In genomic region chr22:31846161-31847115, GRCh38 we compare ENCODE assay signal across 10 cellular contexts.
DNase-seq lines count a peak whose midpoint lies in the region; ATAC-seq and TF ChIP-seq lines count a peak whose summit lies in the region.
"Had no signal": no experiment of that assay in that cellular context is flagged by ENCODE, and none has a peak within 500 bp of the region (broad histone marks: within the 10 kb centered on the region; RNA-seq: fewer than 3 reads in every experiment).

No MANE protein-coding gene starts in this region.

- no peak overlapping the region for H3K4me2 ChIP-seq in GM23338

- H3K4me3 Mint-ChIP-seq in Calu3 (ENCODE audit: low read depth, unreplicated experiment), result no peak overlapping the region
- H3K4me3 Mint-ChIP-seq in GM23338, result no peak overlapping the region
- H3K4me3 Mint-ChIP-seq: naive B cell; T-helper 1 cell treated with Interleukin-12 subunit alpha and Interleukin-12 subunit beta and Interleukin-4 antibody, amounts not matched to agents 30 μg/mL and 1 μg/mL, for 36 hours had no signal

- no peaks in the 10 kb centered on the region for H4K20me1 ChIP-seq in GM23338 (replicated peaks; ENCODE audit: insufficient read depth)

- H3K4me1 ChIP-seq in GM23338 (ENCODE audit: insufficient read depth) (no peaks in the 10 kb centered on the region), ascending aorta (no peaks in the 10 kb centered on the region)

- TF ChIP-seq CTCF in Calu3 (IDR thresholded peaks at IDR 0.05; ENCODE audit: unreplicated experiment), result no peak
- TF ChIP-seq CTCF in GM23338 (conservative IDR thresholded peaks at IDR 0.05; ENCODE audit: low read depth in 2 of 2), result peak; percentile 33 to 42; a peak in 3 of 4 replicates
- peak; percentile 58 for TF ChIP-seq CTCF in WERI-Rb-1 (IDR thresholded peaks at IDR 0.05; ENCODE audit: low read depth, low read length)
- no peak for TF ChIP-seq CTCF in ascending aorta (IDR thresholded peaks at IDR 0.05)

- no peaks in the 10 kb centered on the region for H3K9me3 Mint-ChIP-seq in Calu3 (ENCODE audit: low read depth, unreplicated experiment)
- peaks cover 21% of the 10 kb centered on the region for H3K9me3 Mint-ChIP-seq in GM23338
- H3K9me3 Mint-ChIP-seq: naive B cell; T-helper 1 cell treated with Interleukin-12 subunit alpha and Interleukin-12 subunit beta and Interleukin-4 antibody, amounts not matched to agents 30 μg/mL and 1 μg/mL, for 36 hours had no signal

- CTCF ChIA-PET in Calu3 (lab: Charles Lee), result interaction anchor here (0.6 kb wide), 1 partner anchor 8 kb away, joined by 3 read pairs; no protein-coding TSS in a partner anchor

- no peaks in the 10 kb centered on the region for H3K27me3 Mint-ChIP-seq in Calu3 (ENCODE audit: unreplicated experiment)
- no peaks in the 10 kb centered on the region for H3K27me3 Mint-ChIP-seq in GM23338 (ENCODE audit: insufficient read depth, low read depth, poor library complexity)
- H3K27me3 Mint-ChIP-seq: naive B cell had no signal

- H3K27ac Mint-ChIP-seq in Calu3 (ENCODE audit: unreplicated experiment) (no peak overlapping the region), GM23338 (no peak overlapping the region)
- H3K27ac Mint-ChIP-seq: T-helper 1 cell treated with Interleukin-12 subunit alpha and Interleukin-12 subunit beta and Interleukin-4 antibody, amounts not matched to agents 30 μg/mL and 1 μg/mL, for 36 hours had no signal

- H3K27ac ChIP-seq in GM23338 (ENCODE audit: low read depth), result no peak overlapping the region
- H3K27ac ChIP-seq in WERI-Rb-1, result no peak overlapping the region
- no peak overlapping the region for H3K27ac ChIP-seq in ascending aorta

- peak; percentile 13 for DNase-seq in Calu3
- peak; percentile 49 for DNase-seq in GM23338 (ENCODE audit: low spot score)
- peak; percentile 19 for DNase-seq in WERI-Rb-1
- DNase-seq in iris pigment epithelial cell (ENCODE audit: low read depth), result peak; percentile 83
- no peak for DNase-seq in NCI-H2029 treated with DMSO at 0.1 percent for 48 hours (lab: John Stamatoyannopoulos, UW)
- DNase-seq in Right ventricle myocardium inferior (ENCODE audit: missing footprints), result no peak
- DNase-seq in ascending aorta (ENCODE audit: low spot score in 2 of 2), result no peak
- DNase-seq: naive B cell had no signal

- intact Hi-C loops in Calu3 (cut with micrococcal nuclease; ENCODE audit: unreplicated experiment) (no loop called here), Right ventricle myocardium inferior (cut with DNase I) (no loop called here), ascending aorta (cut with DNase I) (no loop called here)

- H3K9me3 ChIP-seq in WERI-Rb-1 (ENCODE audit: severe bottlenecking), result no peaks in the 10 kb centered on the region
- H3K9me3 ChIP-seq in ascending aorta, result no peaks in the 10 kb centered on the region

- no peaks in the 10 kb centered on the region for H3F3A ChIP-seq in GM23338 (replicated peaks; ENCODE audit: low read depth)

- ATAC-seq in GM23338 (peak; percentile 72), HG02759 (IDR thresholded peaks at IDR 0.05; ENCODE audit: unreplicated experiment) (no peak), Right ventricle myocardium inferior (no peak)

- no peaks in the 10 kb centered on the region for H3K9me2 ChIP-seq in GM23338 (ENCODE audit: insufficient read depth)

- H3K36me3 ChIP-seq in GM23338 (ENCODE audit: insufficient read depth) (peaks cover 16% of the 10 kb centered on the region), WERI-Rb-1 (peaks cover 58% of the 10 kb centered on the region), ascending aorta (peaks cover 59 to 95% of the 10 kb centered on the region in 2 donors)

- H3K79me2 ChIP-seq in GM23338 (replicated peaks; ENCODE audit: insufficient read depth), result no peaks in the 10 kb centered on the region

- H3K27me3 ChIP-seq in GM23338 (ENCODE audit: insufficient read depth) (no peaks in the 10 kb centered on the region), WERI-Rb-1 (ENCODE audit: insufficient read depth, low read depth, severe bottlenecking) (no peaks in the 10 kb centered on the region), ascending aorta (no peaks in the 10 kb centered on the region)

- H3K36me3 Mint-ChIP-seq in Calu3 (ENCODE audit: insufficient read depth, unreplicated experiment) (peaks cover 22% of the 10 kb centered on the region), GM23338 (ENCODE audit: low read depth) (peaks cover 55% of the 10 kb centered on the region)

- no TSS peak for BruUV-seq in Calu3 (replicated peaks; lab: Mats Ljungman, UMichigan)

- H3K4me1 Mint-ChIP-seq in Calu3 (ENCODE audit: low read depth, unreplicated experiment), result no peaks in the 10 kb centered on the region
- H3K4me1 Mint-ChIP-seq in GM23338, result peaks cover 2% of the 10 kb centered on the region; the same call in 1 of the 3 replicates
- H3K4me1 Mint-ChIP-seq: naive B cell had no signal

- no peak overlapping the region for H3K4me3 ChIP-seq in GM23338
- H3K4me3 ChIP-seq in WERI-Rb-1 (ENCODE audit: low read depth, low read length), result no peak overlapping the region
- H3K4me3 ChIP-seq in ascending aorta, result no peak overlapping the region

- H2AFZ ChIP-seq in GM23338, result no peak overlapping the region

TF ChIP-seq in GM23338, 12 proteins besides CTCF, POLR2A, EP300 and RAD21:
- no peak for TF ChIP-seq NANOG (IDR thresholded peaks at IDR 0.05; ENCODE audit: borderline replicate concordance)
- TF ChIP-seq EZH2phosphoT487 (IDR thresholded peaks at IDR 0.05; ENCODE audit: unreplicated experiment), result no peak
- no peak for TF ChIP-seq REST (IDR thresholded peaks at IDR 0.05; ENCODE audit: unreplicated experiment)
- no peak for TF ChIP-seq EZH2 (IDR thresholded peaks at IDR 0.05; ENCODE audit: low read depth, unreplicated experiment)
- no peak for TF ChIP-seq STAT1 (IDR thresholded peaks at IDR 0.05; ENCODE audit: unreplicated experiment)

Comparison
In these comparisons a context has a peak if more than half of its experiments do, and no peak if none do; other contexts are left out.
1. DNase-seq: peak in Calu3 (single experiment), GM23338 (single experiment), WERI-Rb-1 (single experiment) and iris pigment epithelial cell (single experiment); none in NCI-H2029 treated with DMSO at 0.1 percent for 48 hours (single experiment), Right ventricle myocardium inferior (single experiment) and ascending aorta (0 of 2).
2. CTCF ChIP-seq: peak in GM23338 (2 of 2) and WERI-Rb-1 (single experiment); none in Calu3 (single experiment) and ascending aorta (0 of 3).